21 cellular contexts compared by ENCODE assay signal in the genomic region with DNA sequence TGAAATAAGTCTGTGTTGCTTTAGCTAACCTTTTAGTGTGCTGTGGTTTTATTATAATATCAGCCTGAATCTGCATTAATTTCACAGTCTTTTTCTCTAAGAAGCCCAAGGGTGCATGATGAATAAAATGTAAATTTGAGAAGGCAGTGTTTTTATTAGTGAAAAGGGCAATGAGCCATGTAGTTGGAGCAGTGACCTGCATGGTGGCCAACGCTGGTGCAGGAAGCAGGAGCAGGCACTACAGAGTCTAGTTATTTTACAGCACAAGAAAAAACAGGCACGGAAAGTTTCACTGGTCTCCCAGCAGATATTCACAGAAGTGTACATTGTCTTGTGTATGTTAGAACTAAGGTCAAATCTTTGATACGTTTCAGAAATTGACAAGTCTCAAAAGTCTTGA.
DNase-seq lines count a peak whose midpoint lies in the region; ATAC-seq, FAIRE-seq and TF ChIP-seq lines count a peak whose summit lies in the region.
"Had no signal": no experiment of that assay in that cellular context is flagged by ENCODE, and none has a peak within 500 bp of the region (broad histone marks: within the 10 kb centered on the region; RNA-seq: fewer than 3 reads in every experiment).

No MANE protein-coding gene starts in this region.

- no peaks in the 10 kb centered on the region for H3K9me3 ChIP-seq in CD4-positive, alpha-beta memory T cell (ENCODE audit: control insufficient read depth in 1 of 2, low read length in 2 of 2)
- H3K9me3 ChIP-seq: esophagus squamous epithelium, suprapubic skin had no signal

- H3K9me3 Mint-ChIP-seq in CD4-positive, alpha-beta memory T cell: peaks cover 0 to 4% (median 0%) of the 10 kb centered on the region in 8 donors
- no peaks in the 10 kb centered on the region for H3K9me3 Mint-ChIP-seq in activated naive CD8-positive, alpha-beta T cell (ENCODE audit: low read depth)
- no peaks in the 10 kb centered on the region for H3K9me3 Mint-ChIP-seq in naive thymus-derived CD8-positive, alpha-beta T cell
- H3K9me3 Mint-ChIP-seq: activated naive CD4-positive, alpha-beta T cell treated with anti-CD3 and anti-CD28 coated beads for 36 hours; T-helper 2 cell treated with Interferon-gamma antibody and Interleukin-4, amounts not matched to agents 5 μg/mL and 100 μg/mL, for 36 hours had no signal

- POLR2A ChIA-PET in CD4-positive, alpha-beta memory T cell (lab: Charles Lee; ENCODE audit: partially characterized antibody): interaction anchor here (1.0 kb wide), 2 partner anchors 22 to 152 kb away, joined by 4 read pairs; no protein-coding TSS in a partner anchor
- POLR2A ChIA-PET in naive thymus-derived CD8-positive, alpha-beta T cell (lab: Charles Lee): no interaction called here

- intact Hi-C loops in CD4-positive, alpha-beta memory T cell (cut with micrococcal nuclease): no loop called here

- ATAC-seq in naive thymus-derived CD8-positive, alpha-beta T cell: no peak
- ATAC-seq in GM18498 (IDR thresholded peaks at IDR 0.05; ENCODE audit: unreplicated experiment): no peak
- ATAC-seq: left ventricle myocardium superior, PC-3 had no signal

- no peak for TF ChIP-seq POLR2A in GM12892 (IDR thresholded peaks at IDR 0.05; ENCODE audit: low read depth, low read length)

- H3K36me3 ChIP-seq in CD4-positive, alpha-beta memory T cell (ENCODE audit: insufficient read depth, low read length): peaks cover 63% of the 10 kb centered on the region

- H3K4me3 ChIP-seq in CD4-positive, alpha-beta memory T cell (ENCODE audit: low read length in 2 of 2): no peak overlapping the region
- H3K4me3 ChIP-seq: esophagus squamous epithelium, suprapubic skin had no signal

- H3K4me3 Mint-ChIP-seq in CD4-positive, alpha-beta memory T cell: peak overlapping the region in 4 of 8 donors; percentile 11 to 50 (median 40)
- no peak overlapping the region for H3K4me3 Mint-ChIP-seq in activated naive CD8-positive, alpha-beta T cell
- H3K4me3 Mint-ChIP-seq in naive thymus-derived CD8-positive, alpha-beta T cell: no peak overlapping the region
- H3K4me3 Mint-ChIP-seq: activated naive CD4-positive, alpha-beta T cell treated with anti-CD3 and anti-CD28 coated beads for 36 hours; T-helper 2 cell treated with Interferon-gamma antibody and Interleukin-4, amounts not matched to agents 5 μg/mL and 100 μg/mL, for 36 hours had no signal

- FAIRE-seq in GM12892 (lab: Jason Lieb, UNC): peak; percentile 5
- FAIRE-seq: D721Med, small intestine had no signal

- CTCF ChIA-PET in CD4-positive, alpha-beta memory T cell (lab: Charles Lee; ENCODE audit: partially characterized antibody): interaction anchor here (1.2 to 1.5 kb wide), 2 partner anchors 14 to 142 kb away, joined by 3 read pairs; no protein-coding TSS in a partner anchor

- no peaks in the 10 kb centered on the region for H3K27me3 Mint-ChIP-seq in CD4-positive, alpha-beta memory T cell
- H3K27me3 Mint-ChIP-seq in activated naive CD8-positive, alpha-beta T cell: no peaks in the 10 kb centered on the region
- H3K27me3 Mint-ChIP-seq in naive thymus-derived CD8-positive, alpha-beta T cell: no peaks in the 10 kb centered on the region

- peaks cover 70 to 96% (median 84%) of the 10 kb centered on the region in 4 donors for H3K4me1 Mint-ChIP-seq in CD4-positive, alpha-beta memory T cell
- H3K4me1 Mint-ChIP-seq in activated naive CD8-positive, alpha-beta T cell (ENCODE audit: low read depth): peaks cover 85% of the 10 kb centered on the region
- peaks cover 41 to 93% (median 86%) of the 10 kb centered on the region in 4 donors for H3K4me1 Mint-ChIP-seq in naive thymus-derived CD8-positive, alpha-beta T cell

- no peak overlapping the region for H3K27ac ChIP-seq in CD4-positive, alpha-beta memory T cell (ENCODE audit: low read depth, low read length)
- H3K27ac ChIP-seq: esophagus squamous epithelium, suprapubic skin had no signal

- peak overlapping the region in 6 of 7 donors; percentile 32 to 87 (median 68) for H3K27ac Mint-ChIP-seq in CD4-positive, alpha-beta memory T cell
- H3K27ac Mint-ChIP-seq in activated naive CD8-positive, alpha-beta T cell: peak overlapping the region; percentile 72
- H3K27ac Mint-ChIP-seq in naive thymus-derived CD8-positive, alpha-beta T cell: peak overlapping the region in 9 of 10 donors; percentile 3 to 75 (median 47)
- H3K27ac Mint-ChIP-seq: T-helper 2 cell treated with Interferon-gamma antibody and Interleukin-4, amounts not matched to agents 5 μg/mL and 100 μg/mL, for 36 hours had no signal

- DNase-seq in CD4-positive, alpha-beta memory T cell: no peak
- DNase-seq in GM12892 (ENCODE audit: insufficient read length): no peak
- DNase-seq in naive thymus-derived CD8-positive, alpha-beta T cell: no peak
- no peak for DNase-seq in NOMO-1 treated with DMSO at 0.1 percent for 48 hours (lab: John Stamatoyannopoulos, UW; ENCODE audit: unreplicated experiment)
- DNase-seq in AG08395 (ENCODE audit: low spot score): no peak
- DNase-seq: activated CD4-positive, CD25-positive, alpha-beta regulatory T cell; activated CD8-positive, alpha-beta memory T cell treated with anti-CD3 and anti-CD28 coated beads, Interleukin-2, amount 50 U/mL, for 4 hours; activated naive CD4-positive, alpha-beta T cell treated with anti-CD3 and anti-CD28 coated beads for 36 hours; esophagus squamous epithelium; left ventricle myocardium superior; NCI-H1105 treated with DMSO at 0.1 percent for 48 hours; NCI-H524 treated with DMSO at 0.1 percent for 48 hours; PC-3; posterior cingulate gyrus; small intestine; stimulated activated CD4-positive, alpha-beta T cell treated with anti-CD3 and anti-CD28 coated beads, Interleukin-4, amount 100 ng/mL, for 24 hours had no signal

- no peaks in the 10 kb centered on the region for H3K27me3 ChIP-seq in CD4-positive, alpha-beta memory T cell (ENCODE audit: insufficient read depth, low read length)
- H3K27me3 ChIP-seq: esophagus squamous epithelium, suprapubic skin had no signal

- peaks cover 73% of the 10 kb centered on the region for H3K4me1 ChIP-seq in CD4-positive, alpha-beta memory T cell (ENCODE audit: insufficient read depth, low read length)

- H3K36me3 Mint-ChIP-seq in CD4-positive, alpha-beta memory T cell: peaks cover 68 to 91% of the 10 kb centered on the region in 2 donors
- H3K36me3 Mint-ChIP-seq in activated naive CD8-positive, alpha-beta T cell: peaks cover 12% of the 10 kb centered on the region
- H3K36me3 Mint-ChIP-seq in naive thymus-derived CD8-positive, alpha-beta T cell: peaks cover 0 to 96% (median 22%) of the 10 kb centered on the region in 3 donors
